In genomic region chr14:50023671-50024490, GRCh38 we compare ENCODE assay signal across 1 cellular context.
TF ChIP-seq lines count a peak whose summit lies in the region.

No MANE protein-coding gene starts in this region.

TF ChIP-seq in SK-N-SH, 30 proteins besides CTCF, POLR2A, EP300 and RAD21 (continued from another document):
- TF ChIP-seq FOSL2 (IDR thresholded peaks at IDR 0.05; ENCODE audit: borderline replicate concordance, low read depth): peak; percentile 78
- peak; percentile 54; the same call in 1 of the 2 replicates for TF ChIP-seq POLR2AphosphoS5 (IDR thresholded peaks at IDR 0.05; ENCODE audit: low read depth, low read length)
- TF ChIP-seq MAX (IDR thresholded peaks at IDR 0.05; ENCODE audit: low read depth): 0 out of 2 replicates have a peak, but pooled peaks have one; percentile 26
- no peak for TF ChIP-seq NRF1 (IDR thresholded peaks at IDR 0.05; ENCODE audit: low read depth, low read length)
- no peak for TF ChIP-seq RFX5 (IDR thresholded peaks at IDR 0.05; ENCODE audit: low read length)
- no peak for TF ChIP-seq USF1 (IDR thresholded peaks at IDR 0.05; ENCODE audit: borderline replicate concordance, low read depth)
- TF ChIP-seq GATA2 (CRISPR knock-in tag; IDR thresholded peaks at IDR 0.05): no peak
- TF ChIP-seq ZBTB33 (IDR thresholded peaks at IDR 0.05; ENCODE audit: borderline replicate concordance, low read depth): no peak
- TF ChIP-seq SMC3 (IDR thresholded peaks at IDR 0.05; ENCODE audit: low read depth, low read length): no peak
- TF ChIP-seq REST (IDR thresholded peaks at IDR 0.05; ENCODE audit: low read depth, low read length): no peak
- TF ChIP-seq JUND (IDR thresholded peaks at IDR 0.05): peak; percentile 74
- peak; percentile 73 for TF ChIP-seq TCF12 (IDR thresholded peaks at IDR 0.05)
- TF ChIP-seq FOXJ3 (CRISPR knock-in tag; IDR thresholded peaks at IDR 0.05): no peak
- TF ChIP-seq RXRA (IDR thresholded peaks at IDR 0.05; ENCODE audit: borderline replicate concordance, low read depth): no peak; the same call in 1 of the 2 replicates
- TF ChIP-seq GABPA (IDR thresholded peaks at IDR 0.05; ENCODE audit: low read depth): no peak
- no peak for TF ChIP-seq IRF3 (IDR thresholded peaks at IDR 0.05; ENCODE audit: low read depth, low read length)
